In genomic region chr15:36175781-36176211, GRCh38 we compare ENCODE assay signal across 25 cellular contexts.
DNase-seq lines count a peak whose midpoint lies in the region; TF ChIP-seq lines count a peak whose summit lies in the region.
"Had no signal": no experiment of that assay in that cellular context is flagged by ENCODE, and none has a peak within 500 bp of the region (broad histone marks: within the 10 kb centered on the region; RNA-seq: fewer than 3 reads in every experiment).

No MANE protein-coding gene starts in this region.

- H2AFZ ChIP-seq in H9 (ENCODE audit: low read length): no peak overlapping the region

- CTCF ChIA-PET in Caco-2 (lab: Charles Lee): no interaction called here

- H3K4me2 ChIP-seq in H9 (ENCODE audit: insufficient read depth, insufficient read length, low read length): no peak overlapping the region

- no peak overlapping the region for H3T11ph ChIP-seq in H9 (ENCODE audit: low read length)

- no peak overlapping the region for H3K23ac ChIP-seq in H9 (ENCODE audit: insufficient read length, low read depth, low read length)

- no peak overlapping the region for H2BK120ac ChIP-seq in H9 (ENCODE audit: low read depth, low read length, poor library complexity, severe bottlenecking)

- H3K4me1 ChIP-seq in Caco-2: no peaks in the 10 kb centered on the region
- H3K4me1 ChIP-seq in H9 (ENCODE audit: insufficient read depth, low read length): no peaks in the 10 kb centered on the region
- H3K4me1 ChIP-seq: psoas muscle had no signal

- H3K79me1 ChIP-seq in H9 (ENCODE audit: insufficient read depth, low read depth, low read length, poor library complexity, severe bottlenecking): no peaks in the 10 kb centered on the region

- no peak for TF ChIP-seq CTCF in Caco-2 (IDR thresholded peaks at IDR 0.05; ENCODE audit: insufficient read depth in 1 of 2, low read depth in 1 of 2, low read length in 1 of 2, severe bottlenecking in 1 of 2, unreplicated experiment in 1 of 2)
- TF ChIP-seq CTCF in H9 (conservative IDR thresholded peaks at IDR 0.05): no peak

- no peak overlapping the region for H2BK12ac ChIP-seq in H9 (ENCODE audit: insufficient read length, low read depth, low read length)

- no peaks in the 10 kb centered on the region for H3K79me2 ChIP-seq in H9 (ENCODE audit: insufficient read depth, low read length)

- H2BK5ac ChIP-seq in H9 (ENCODE audit: insufficient read length, low read length): no peak overlapping the region

- no TSS peak for BruUV-seq in Caco-2 (replicated peaks; lab: Mats Ljungman, UMichigan)

- no peak overlapping the region for H3K9ac ChIP-seq in H9 (ENCODE audit: extremely low read depth, insufficient read length, low read length)

- no peak overlapping the region for H3K27ac Mint-ChIP-seq in activated naive CD8-positive, alpha-beta T cell treated with anti-CD3 and anti-CD28 coated beads for 36 hours
- no peak overlapping the region for H3K27ac Mint-ChIP-seq in Caco-2 (ENCODE audit: unreplicated experiment)
- H3K27ac Mint-ChIP-seq in H9: 0 out of 7 replicates have a peak overlapping the region, but pooled peaks of 1 of the 3 experiments have one; percentile 48
- H3K27ac Mint-ChIP-seq: activated naive CD8-positive, alpha-beta T cell; activated T-cell treated with anti-CD3 and anti-CD28 coated beads, Interleukin-2, amount 50 U/mL, for 72 hours; CD4-positive, alpha-beta memory T cell; memory B cell; natural killer cell treated with Interleukin-12 subunit alpha and Interleukin-12 subunit beta and Interleukin-15 and Interleukin-18, amount 100 ng/mL, for 72 hours had no signal

- no peak overlapping the region for H3K14ac ChIP-seq in H9 (ENCODE audit: insufficient read depth, low read length)

- no peak overlapping the region for H4K91ac ChIP-seq in H9 (ENCODE audit: insufficient read length, low read depth, low read length)

- H3K18ac ChIP-seq in H9 (ENCODE audit: insufficient read length, low read depth, low read length): no peak overlapping the region

- H3K27me3 Mint-ChIP-seq in activated naive CD8-positive, alpha-beta T cell treated with anti-CD3 and anti-CD28 coated beads for 36 hours: no peaks in the 10 kb centered on the region
- H3K27me3 Mint-ChIP-seq in Caco-2 (ENCODE audit: insufficient read depth, unreplicated experiment) (no peaks in the 10 kb centered on the region), H9 (ENCODE audit: low read depth) (no peaks in the 10 kb centered on the region)
- H3K27me3 Mint-ChIP-seq: CD4-positive, alpha-beta memory T cell; memory B cell; natural killer cell treated with Interleukin-12 subunit alpha and Interleukin-12 subunit beta and Interleukin-15 and Interleukin-18, amount 100 ng/mL, for 72 hours had no signal

- H3K27ac ChIP-seq in angular gyrus (ENCODE audit: low read depth, low read length) (peak overlapping the region; percentile 98), H9 (ENCODE audit: insufficient read length, low read depth, low read length) (no peak overlapping the region)
- H3K27ac ChIP-seq: brain microvascular endothelial cell, psoas muscle, skin epidermis had no signal

- no peaks in the 10 kb centered on the region for H3K4me1 Mint-ChIP-seq in activated naive CD8-positive, alpha-beta T cell treated with anti-CD3 and anti-CD28 coated beads for 36 hours
- no peaks in the 10 kb centered on the region for H3K4me1 Mint-ChIP-seq in Caco-2 (ENCODE audit: low read depth, unreplicated experiment)
- H3K4me1 Mint-ChIP-seq in H9: peaks cover 5 to 6% of the 10 kb centered on the region in 2 experiments
- H3K4me1 Mint-ChIP-seq: CD4-positive, alpha-beta memory T cell; memory B cell had no signal

- no peak overlapping the region for H3K4me3 Mint-ChIP-seq in activated naive CD8-positive, alpha-beta T cell treated with anti-CD3 and anti-CD28 coated beads for 36 hours
- H3K4me3 Mint-ChIP-seq in Caco-2 (ENCODE audit: unreplicated experiment) (no peak overlapping the region), H9 (no peak overlapping the region)
- H3K4me3 Mint-ChIP-seq: activated naive CD8-positive, alpha-beta T cell; activated T-cell treated with anti-CD3 and anti-CD28 coated beads, Interleukin-2, amount 50 U/mL, for 72 hours; CD4-positive, alpha-beta memory T cell; memory B cell; natural killer cell treated with Interleukin-12 subunit alpha and Interleukin-12 subunit beta and Interleukin-15 and Interleukin-18, amount 100 ng/mL, for 72 hours had no signal

- no peak overlapping the region for H4K5ac ChIP-seq in H9 (ENCODE audit: insufficient read length, low read depth, low read length)

- H3K36me3 Mint-ChIP-seq in activated naive CD8-positive, alpha-beta T cell treated with anti-CD3 and anti-CD28 coated beads for 36 hours: no peaks in the 10 kb centered on the region
- H3K36me3 Mint-ChIP-seq in Caco-2 (ENCODE audit: insufficient read depth, unreplicated experiment) (no peaks in the 10 kb centered on the region), H9 (ENCODE audit: insufficient read depth in 1 of 3, low read depth in 3 of 3) (no peaks in the 10 kb centered on the region)
- H3K36me3 Mint-ChIP-seq: activated naive CD8-positive, alpha-beta T cell; CD4-positive, alpha-beta memory T cell; memory B cell; natural killer cell treated with Interleukin-12 subunit alpha and Interleukin-12 subunit beta and Interleukin-15 and Interleukin-18, amount 100 ng/mL, for 72 hours had no signal

- H3K27me3 ChIP-seq in Caco-2 (replicated peaks; ENCODE audit: control insufficient read depth, insufficient read depth, low read length): no peaks in the 10 kb centered on the region
- H3K27me3 ChIP-seq in H9 (ENCODE audit: insufficient read depth, low read length): no peaks in the 10 kb centered on the region
- H3K27me3 ChIP-seq: brain microvascular endothelial cell had no signal

- H3K9me3 Mint-ChIP-seq in activated naive CD8-positive, alpha-beta T cell treated with anti-CD3 and anti-CD28 coated beads for 36 hours: no peaks in the 10 kb centered on the region
- H3K9me3 Mint-ChIP-seq in Caco-2 (ENCODE audit: unreplicated experiment) (no peaks in the 10 kb centered on the region), H9 (no peaks in the 10 kb centered on the region)
- H3K9me3 Mint-ChIP-seq: activated T-cell treated with anti-CD3 and anti-CD28 coated beads, Interleukin-2, amount 50 U/mL, for 72 hours; memory B cell had no signal

- no peaks in the 10 kb centered on the region for H3K36me3 ChIP-seq in Caco-2 (ENCODE audit: control insufficient read depth, insufficient read depth, low read length)
- H3K36me3 ChIP-seq: brain microvascular endothelial cell had no signal

- no peak overlapping the region for H2AK5ac ChIP-seq in H9 (ENCODE audit: insufficient read length, low read length)

- H4K8ac ChIP-seq in H9 (replicated peaks; ENCODE audit: insufficient read length, low read depth, low read length): no peak overlapping the region

- intact Hi-C loops in Caco-2 (cut with micrococcal nuclease; ENCODE audit: unreplicated experiment): no loop called here

- no peaks in the 10 kb centered on the region for H4K20me1 ChIP-seq in H9 (ENCODE audit: control insufficient read depth, insufficient read depth, insufficient read length)

- POLR2A ChIA-PET in Caco-2 (lab: Charles Lee): no interaction called here

- no peak overlapping the region for H3K56ac ChIP-seq in H9 (ENCODE audit: insufficient read length, low read depth, low read length)

- H3K4me3 ChIP-seq in Caco-2 (ENCODE audit: low read depth, low read length): no peak overlapping the region
- H3K4me3 ChIP-seq: psoas muscle, skin epidermis had no signal

- no CpG with 5 or more reads among the region's 2 CpGs for WGBS in H9 (ENCODE audit: extremely low coverage, insufficient read length, low lambda C conversion rate)

- H3K4ac ChIP-seq in H9 (ENCODE audit: low read depth, low read length): no peak overlapping the region

- no peak overlapping the region for H2BK20ac ChIP-seq in H9 (ENCODE audit: low read depth, low read length, poor library complexity, severe bottlenecking)

- no peaks in the 10 kb centered on the region for H3K23me2 ChIP-seq in H9 (ENCODE audit: insufficient read length, low read depth, low read length, poor library complexity, severe bottlenecking)

- H3K9me3 ChIP-seq in Caco-2: no peaks in the 10 kb centered on the region
- no peaks in the 10 kb centered on the region for H3K9me3 ChIP-seq in H9 (ENCODE audit: control insufficient read depth, low read depth, low read length)
- H3K9me3 ChIP-seq: psoas muscle had no signal

- DNase-seq in HS-27A (ENCODE audit: low read depth) (peak; percentile 31), hypothalamus (lab: John Stamatoyannopoulos, UW) (peak in 26 of 51 donors; percentile 1 to 87 (median 15)), pons (ENCODE audit: low spot score) (peak; percentile 98), glomerular visceral epithelial cell (ENCODE audit: extremely low spot score) (no peak), Caco-2 (no peak), H9 (no peak)
- DNase-seq in activated naive CD8-positive, alpha-beta T cell treated with anti-CD3 and anti-CD28 coated beads for 36 hours: no peak
- DNase-seq: activated CD4-positive, alpha-beta T cell treated with anti-CD3 and anti-CD28 coated beads for 1 hour; activated T-cell treated with anti-CD3 and anti-CD28 coated beads, Interleukin-2, amount 50 U/mL, for 72 hours; brain microvascular endothelial cell; CD4-positive, alpha-beta memory T cell; cortex of kidney; DND-41; HCEC 1CT; NCI-H1092 treated with DMSO at 0.1 percent for 48 hours; NCI-H2081 treated with DMSO at 0.1 percent for 48 hours; NCI-H510A; psoas muscle; stimulated activated naive CD4-positive, alpha-beta T cell treated with Interleukin-2 at 50 U/mL for 16 hours; trophoblast cell had no signal

- H2BK15ac ChIP-seq in H9 (ENCODE audit: low read depth, low read length): no peak overlapping the region

Comparison
In these comparisons a context has a peak if more than half of its experiments do, and no peak if none do; other contexts are left out.
1. DNase-seq: peak in HS-27A (single experiment), hypothalamus (26 of 51) and pons (single experiment); none in activated naive CD8-positive, alpha-beta T cell treated with anti-CD3 and anti-CD28 coated beads for 36 hours (single experiment), glomerular visceral epithelial cell (single experiment), Caco-2 (0 of 2) and H9 (single experiment).